1 cellular context compared by ENCODE assay signal in genomic region chr6:137808191-137808590, GRCh38.
TF ChIP-seq lines count a peak whose summit lies in the region.

No MANE protein-coding gene starts in this region.

TF ChIP-seq in GM23338, 12 proteins besides CTCF, POLR2A, EP300 and RAD21 (continued from another document):
- no peak for TF ChIP-seq ZNF462 (CRISPR knock-in tag; IDR thresholded peaks at IDR 0.05)
- no peak for TF ChIP-seq NANOG (IDR thresholded peaks at IDR 0.05; ENCODE audit: borderline replicate concordance)
- no peak for TF ChIP-seq EZH2phosphoT487 (IDR thresholded peaks at IDR 0.05; ENCODE audit: unreplicated experiment)
- TF ChIP-seq POLR2AphosphoS5 (IDR thresholded peaks at IDR 0.05; ENCODE audit: low read depth) = no peak
- TF ChIP-seq ZNF114 (CRISPR knock-in tag; IDR thresholded peaks at IDR 0.05) = no peak
- no peak for TF ChIP-seq ZNF331 (CRISPR knock-in tag; IDR thresholded peaks at IDR 0.05; ENCODE audit: low read depth)
- TF ChIP-seq CREB1 (CRISPR knock-in tag; IDR thresholded peaks at IDR 0.05; ENCODE audit: low read depth) = no peak
TF ChIP-seq in GM23338: peak in this region for 0.
